ENCODE assay signal across 23 cellular contexts in the genomic region with DNA sequence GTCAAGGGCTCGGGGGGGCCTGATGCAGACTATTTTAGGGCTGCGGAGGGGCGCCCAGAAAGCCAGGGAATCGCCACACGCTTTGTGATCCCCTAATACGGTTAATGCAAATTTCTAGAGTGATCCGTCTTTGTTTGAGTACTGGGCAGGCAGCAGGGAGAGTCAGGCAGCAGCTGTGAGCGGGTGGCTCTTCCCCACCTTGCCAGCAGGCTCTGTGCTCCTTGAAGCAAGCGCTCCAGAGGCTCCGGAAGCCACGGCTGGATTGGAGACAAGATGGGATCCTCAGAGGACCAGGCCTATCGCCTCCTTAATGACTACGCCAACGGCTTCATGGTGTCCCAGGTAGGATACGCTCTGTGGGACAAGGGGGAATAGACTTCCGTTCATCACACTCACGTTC. TPM values are rescaled to one million over a fixed set of nuclear protein-coding genes. Genes with fewer than 3 reads are reported as not detected.
"Had no signal": no experiment of that assay in that cellular context is flagged by ENCODE, and none has a peak within 500 bp of the region (broad histone marks: within the 10 kb centered on the region; RNA-seq: fewer than 3 reads in every experiment).

A gene with protein sequence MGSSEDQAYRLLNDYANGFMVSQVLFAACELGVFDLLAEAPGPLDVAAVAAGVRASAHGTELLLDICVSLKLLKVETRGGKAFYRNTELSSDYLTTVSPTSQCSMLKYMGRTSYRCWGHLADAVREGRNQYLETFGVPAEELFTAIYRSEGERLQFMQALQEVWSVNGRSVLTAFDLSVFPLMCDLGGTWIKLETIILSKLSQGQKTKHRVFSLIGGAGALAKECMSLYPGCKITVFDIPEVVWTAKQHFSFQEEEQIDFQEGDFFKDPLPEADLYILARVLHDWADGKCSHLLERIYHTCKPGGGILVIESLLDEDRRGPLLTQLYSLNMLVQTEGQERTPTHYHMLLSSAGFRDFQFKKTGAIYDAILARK (plus strand): TSS at position 133 of the 400 bp plus-strand sequence. CDS start 141 bp downstream, at position 274.

- H3K4me3 ChIP-seq: heart left ventricle, lung, pancreas, psoas muscle, right atrium auricular region, upper lobe of left lung had no signal

- H3K9me3 ChIP-seq: heart left ventricle, pancreas, psoas muscle, right atrium auricular region, upper lobe of left lung had no signal

- H3K4me1 ChIP-seq: heart left ventricle, pancreas, psoas muscle, right atrium auricular region, upper lobe of left lung had no signal

- H3K27ac ChIP-seq: heart left ventricle, pancreas, psoas muscle, right atrium auricular region, upper lobe of left lung had no signal

- ATAC-seq: activated naive CD8-positive, alpha-beta T cell treated with anti-CD3 and anti-CD28 coated beads, Interleukin-2, amount 50 U/mL, for 24 hours; heart left ventricle; naive thymus-derived CD8-positive, alpha-beta T cell; pancreas; psoas muscle; stimulated activated naive CD8-positive, alpha-beta T cell treated with anti-CD3 and anti-CD28 coated beads, Interleukin-15, Interleukin-2, amounts not matched to agents 100 U/mL and 50 U/mL, for 24 hours had no signal

- H3K36me3 ChIP-seq: heart left ventricle, pancreas, right atrium auricular region, upper lobe of left lung had no signal

- H3K27me3 ChIP-seq: heart left ventricle, pancreas, right atrium auricular region, upper lobe of left lung had no signal

- DNase-seq: activated CD4-positive, alpha-beta memory T cell treated with anti-CD3 and anti-CD28 coated beads for 36 hours; activated CD4-positive, alpha-beta T cell treated with anti-CD3 and anti-CD28 coated beads for 48 hours; activated CD4-positive, CD25-positive, alpha-beta regulatory T cell; activated gamma-delta T cell; activated naive CD4-positive, alpha-beta T cell treated with anti-CD3 and anti-CD28 coated beads, Interleukin-2, amount 50 U/mL, for 16 hours; activated naive CD8-positive, alpha-beta T cell treated with anti-CD3 and anti-CD28 coated beads, Interleukin-2, amount 50 U/mL, for 24 hours; activated T-cell treated with anti-CD3 and anti-CD28 coated beads for 4 hours; heart left ventricle; kidney; naive thymus-derived CD8-positive, alpha-beta T cell; stimulated activated CD4-positive, alpha-beta T cell treated with anti-CD3 and anti-CD28 coated beads, Interleukin-12 subunit alpha, Interleukin-12 subunit beta, amount 100 ng/mL, for 4 hours; stimulated activated CD4-positive, alpha-beta T cell treated with anti-CD3 and anti-CD28 coated beads, Interleukin-4, amount 100 ng/mL, for 4 hours; stimulated activated naive CD8-positive, alpha-beta T cell treated with anti-CD3 and anti-CD28 coated beads, Interleukin-15, Interleukin-2, amounts not matched to agents 100 U/mL and 50 U/mL, for 24 hours; T-helper 1 cell; upper lobe of left lung had no signal

RNA-seq across cellular contexts. Expression of the gene that starts here (rescaled TPM):
- total RNA-seq: cardiac septum; epithelial cell of proximal tubule; fibroblast of villous mesenchyme; heart left ventricle; naive thymus-derived CD8-positive, alpha-beta T cell; right atrium auricular region; skeletal muscle tissue had no signal
- polyA plus RNA-seq: naive thymus-derived CD8-positive, alpha-beta T cell had no signal
